ENCODE assay signal across 8 cellular contexts in the genomic region with DNA sequence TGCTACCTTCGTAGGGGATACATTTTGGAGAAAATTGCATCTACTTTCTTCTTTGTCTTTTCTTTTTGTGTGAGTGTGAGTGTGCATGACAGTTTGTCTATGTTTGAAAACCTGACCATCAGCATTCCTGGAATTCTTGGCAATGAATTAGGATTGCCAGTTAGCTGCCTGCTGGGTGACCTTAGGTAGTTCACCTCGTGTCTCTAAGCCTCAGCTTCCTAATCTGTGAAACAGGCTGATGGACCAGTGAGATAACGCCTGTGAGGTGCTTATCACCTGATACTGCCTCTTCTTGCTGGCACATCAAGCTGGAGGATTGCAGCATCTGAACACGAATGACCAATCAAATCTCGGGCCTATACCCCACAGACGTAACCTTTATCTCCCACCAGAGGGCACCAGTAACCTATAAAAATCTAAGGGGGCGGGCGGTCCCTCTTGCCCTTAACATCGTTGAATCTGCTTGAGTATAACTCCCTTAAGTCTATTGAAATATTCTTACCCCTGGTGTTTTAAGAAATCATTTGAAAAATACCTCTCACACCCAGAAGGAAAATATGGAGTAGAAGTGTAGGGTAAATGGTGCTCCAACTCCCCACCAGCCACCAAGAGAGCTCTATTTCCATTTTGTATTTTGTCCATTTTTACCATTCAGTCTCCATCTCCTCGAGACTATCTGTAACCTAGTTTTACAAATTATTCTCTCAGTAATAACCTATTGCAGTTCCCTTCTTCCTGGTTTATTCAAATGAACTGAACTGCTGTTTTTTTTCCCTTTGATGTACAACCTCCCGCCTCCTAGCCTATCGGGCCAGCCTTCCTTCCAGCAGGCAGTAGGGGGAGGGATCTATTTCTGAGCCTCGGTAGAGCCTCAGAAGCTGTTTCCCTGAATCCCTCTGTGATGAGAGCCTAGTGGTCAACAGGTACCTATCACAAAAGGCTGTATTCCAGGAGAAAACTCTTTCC. TPM values are rescaled to one million over a fixed set of nuclear protein-coding genes. Genes with fewer than 3 reads are reported as not detected.
A peak's percentile ranks its signal among the peaks of the same experiment; 100 is the strongest.
DNase-seq lines count a peak whose midpoint lies in the region; ATAC-seq and TF ChIP-seq lines count a peak whose summit lies in the region.

No MANE protein-coding gene starts in this region.

- no peaks in the 10 kb centered on the region for H3K27me3 Mint-ChIP-seq in CD4-positive, alpha-beta memory T cell
- H3K27me3 Mint-ChIP-seq in GM23338 (ENCODE audit: insufficient read depth, low read depth, poor library complexity) (peaks cover 6% of the 10 kb centered on the region), T-helper 17 cell (no peaks in the 10 kb centered on the region)

- no peak overlapping the region for H2AFZ ChIP-seq in GM23338

- DNase-seq in CD4-positive, alpha-beta memory T cell = peak; percentile 68 to 80 (median 70)
- DNase-seq in GM23338 (ENCODE audit: low spot score) (peak; percentile 88), NCI-H187 (lab: John Stamatoyannopoulos, UW) (peak; percentile 77 to 87), T-helper 17 cell (peak in 2 of 3 donors; percentile 30 to 34), astrocyte of the cerebellum (ENCODE audit: low read depth) (peak; percentile 45), iPS DF 6.9 (ENCODE audit: low read depth, low spot score) (peak; percentile 66)
- DNase-seq in stimulated activated CD4-positive, alpha-beta T cell treated with anti-CD3 and anti-CD28 coated beads, Interleukin-12 subunit alpha, Interleukin-12 subunit beta, amount 100 ng/mL, for 24 hours (ENCODE audit: low read depth in 2 of 2) = peak; percentile 13 to 22

- intact Hi-C loops in CD4-positive, alpha-beta memory T cell (cut with micrococcal nuclease) = loop anchor here (1.0 to 5.0 kb wide), 2 partner anchors 49 to 241 kb away; a partner anchor contains a TSS

- no peaks in the 10 kb centered on the region for H3K9me3 ChIP-seq in CD4-positive, alpha-beta memory T cell (ENCODE audit: control insufficient read depth in 1 of 2, low read length in 2 of 2)
- H3K9me3 ChIP-seq in T-helper 17 cell (ENCODE audit: control insufficient read depth, low read length, poor library complexity, severe bottlenecking) = no peaks in the 10 kb centered on the region
- no peaks in the 10 kb centered on the region for H3K9me3 ChIP-seq in iPS DF 6.9 (ENCODE audit: control insufficient read depth, insufficient read depth, low read length)

- peak overlapping the region in 4 of 8 donors; percentile 14 to 47 (median 32) for H3K4me3 Mint-ChIP-seq in CD4-positive, alpha-beta memory T cell
- peak overlapping the region; percentile 52 for H3K4me3 Mint-ChIP-seq in GM23338
- H3K4me3 Mint-ChIP-seq in T-helper 17 cell = no peak overlapping the region

- 0 out of 2 replicates have a peak, but pooled peaks cover 3% of the 10 kb centered on the region for H3F3A ChIP-seq in GM23338 (replicated peaks; ENCODE audit: low read depth)

- peak; percentile 91 for ATAC-seq in GM23338
- peak; percentile 89 for ATAC-seq in T-helper 17 cell
- no peak for ATAC-seq in GM19452 (IDR thresholded peaks at IDR 0.05; ENCODE audit: unreplicated experiment)

- WGBS in iPS DF 6.9 (ENCODE audit: insufficient coverage, insufficient read length) = no CpG with 5 or more reads among the region's 13 CpGs

- no peak overlapping the region for H3K4me3 ChIP-seq in CD4-positive, alpha-beta memory T cell (ENCODE audit: low read length in 2 of 2)
- H3K4me3 ChIP-seq in GM23338 (peak overlapping the region; percentile 25; the same call in 1 of the 2 replicates), astrocyte of the cerebellum (ENCODE audit: low read depth, low read length) (no peak overlapping the region), iPS DF 6.9 (ENCODE audit: low read length) (no peak overlapping the region)

- no peaks in the 10 kb centered on the region for H4K20me1 ChIP-seq in GM23338 (replicated peaks; ENCODE audit: insufficient read depth)

- POLR2A ChIA-PET in CD4-positive, alpha-beta memory T cell (lab: Charles Lee; ENCODE audit: partially characterized antibody) = interaction anchor here (0.8 to 1.8 kb wide), 11 partner anchors 14 to 678 kb away, joined by 3 to 14 read pairs (median 4); a partner anchor contains a TSS

- no peaks in the 10 kb centered on the region for H3K79me2 ChIP-seq in GM23338 (replicated peaks; ENCODE audit: insufficient read depth)

- peaks cover 12% of the 10 kb centered on the region for H3K36me3 ChIP-seq in CD4-positive, alpha-beta memory T cell (ENCODE audit: insufficient read depth, low read length)
- H3K36me3 ChIP-seq in GM23338 (ENCODE audit: insufficient read depth) (no peaks in the 10 kb centered on the region), iPS DF 6.9 (ENCODE audit: control insufficient read depth, insufficient read depth, low read length) (no peaks in the 10 kb centered on the region)

- in situ Hi-C loops in astrocyte of the cerebellum (cut with HindIII; ENCODE audit: low sequenced_read_pairs) = no loop called here

- H3K36me3 Mint-ChIP-seq in CD4-positive, alpha-beta memory T cell = peaks cover 29 to 45% of the 10 kb centered on the region in 2 donors
- H3K36me3 Mint-ChIP-seq in GM23338 (ENCODE audit: low read depth) (no peaks in the 10 kb centered on the region; the same call in 2 of the 3 replicates), T-helper 17 cell (ENCODE audit: low read depth) (peaks cover 12% of the 10 kb centered on the region)

- CTCF ChIA-PET in CD4-positive, alpha-beta memory T cell (lab: Charles Lee; ENCODE audit: partially characterized antibody) = interaction anchor here (0.8 to 4.4 kb wide), 33 partner anchors 9 to 243 kb away, joined by 3 to 50 read pairs (median 5); a partner anchor contains a TSS

- H3K4me2 ChIP-seq in GM23338 = peak overlapping the region; percentile 62

- no peaks in the 10 kb centered on the region for H3K9me3 Mint-ChIP-seq in CD4-positive, alpha-beta memory T cell
- H3K9me3 Mint-ChIP-seq in GM23338 = no peaks in the 10 kb centered on the region; the same call in 2 of the 3 replicates

- H3K27me3 ChIP-seq in CD4-positive, alpha-beta memory T cell (ENCODE audit: insufficient read depth, low read length) = no peaks in the 10 kb centered on the region
- H3K27me3 ChIP-seq in GM23338 (ENCODE audit: insufficient read depth) (no peaks in the 10 kb centered on the region), iPS DF 6.9 (ENCODE audit: control insufficient read depth, insufficient read depth, low read length) (no peaks in the 10 kb centered on the region)

- no peak overlapping the region for H3K27ac ChIP-seq in CD4-positive, alpha-beta memory T cell (ENCODE audit: low read depth, low read length)
- H3K27ac ChIP-seq in GM23338 (ENCODE audit: low read depth) (no peak overlapping the region), iPS DF 6.9 (ENCODE audit: low read length) (no peak overlapping the region)

- H3K9me2 ChIP-seq in GM23338 (ENCODE audit: insufficient read depth) = no peaks in the 10 kb centered on the region

- peak overlapping the region; percentile 68 to 93 (median 79) for H3K27ac Mint-ChIP-seq in CD4-positive, alpha-beta memory T cell
- peak overlapping the region; percentile 80; the same call in 1 of the 2 replicates for H3K27ac Mint-ChIP-seq in GM23338
- peak overlapping the region; percentile 94 for H3K27ac Mint-ChIP-seq in T-helper 17 cell

- peaks cover 36% of the 10 kb centered on the region for H3K4me1 ChIP-seq in CD4-positive, alpha-beta memory T cell (ENCODE audit: insufficient read depth, low read length)
- H3K4me1 ChIP-seq in GM23338 (ENCODE audit: insufficient read depth) (peaks cover 28% of the 10 kb centered on the region), iPS DF 6.9 (ENCODE audit: control insufficient read depth, insufficient read depth, low read length) (peaks cover 13% of the 10 kb centered on the region; the same call in 1 of the 2 replicates)

- peaks cover 32 to 49% (median 39%) of the 10 kb centered on the region in 4 donors for H3K4me1 Mint-ChIP-seq in CD4-positive, alpha-beta memory T cell
- H3K4me1 Mint-ChIP-seq in GM23338 (peaks cover 51% of the 10 kb centered on the region), T-helper 17 cell (peaks cover 37% of the 10 kb centered on the region)

- TF ChIP-seq CTCF in GM23338 (conservative IDR thresholded peaks at IDR 0.05; ENCODE audit: low read depth in 2 of 2) (peak; percentile 83 to 97), astrocyte of the cerebellum (IDR thresholded peaks at IDR 0.05; ENCODE audit: low read depth, low read length, missing control alignments) (peak; percentile 61)

TF ChIP-seq in GM23338, 12 proteins besides CTCF, POLR2A, EP300 and RAD21:
- TF ChIP-seq POLR2AphosphoS5 (IDR thresholded peaks at IDR 0.05; ENCODE audit: low read depth) (peak; percentile 37; the same call in 1 of the 2 replicates), NANOG (IDR thresholded peaks at IDR 0.05; ENCODE audit: borderline replicate concordance) (peak; percentile 16; the same call in 1 of the 2 replicates)
- TF ChIP-seq, protein P1, sequence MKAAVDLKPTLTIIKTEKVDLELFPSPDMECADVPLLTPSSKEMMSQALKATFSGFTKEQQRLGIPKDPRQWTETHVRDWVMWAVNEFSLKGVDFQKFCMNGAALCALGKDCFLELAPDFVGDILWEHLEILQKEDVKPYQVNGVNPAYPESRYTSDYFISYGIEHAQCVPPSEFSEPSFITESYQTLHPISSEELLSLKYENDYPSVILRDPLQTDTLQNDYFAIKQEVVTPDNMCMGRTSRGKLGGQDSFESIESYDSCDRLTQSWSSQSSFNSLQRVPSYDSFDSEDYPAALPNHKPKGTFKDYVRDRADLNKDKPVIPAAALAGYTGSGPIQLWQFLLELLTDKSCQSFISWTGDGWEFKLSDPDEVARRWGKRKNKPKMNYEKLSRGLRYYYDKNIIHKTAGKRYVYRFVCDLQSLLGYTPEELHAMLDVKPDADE (IDR thresholded peaks at IDR 0.05) = no peak

RNA-seq across cellular contexts. Expression of a gene that starts 49.7 kb away (rescaled TPM):
- 100 to 1,000 TPM; 213 to 237 TPM for total RNA-seq in CD4-positive, alpha-beta memory T cell
- polyA plus RNA-seq in CD4-positive, alpha-beta memory T cell = 10 to 100 TPM in 1 of 2 donors, 1 to 10 TPM in 1; 7.7 to 26.8 TPM
- 56.1 and 63.9 TPM in 2 replicates for total RNA-seq in GM23338 (2014; rRNA removed; shearing (Covaris generic))
- polyA plus RNA-seq in GM23338 (2016; fragmentation: Nextera tagmentation; extraction: Ambion mirVana) = 22.7 and 24.8 TPM in 2 replicates
- total RNA-seq in T-helper 17 cell = 100 to 1,000 TPM; 205 to 225 TPM

Comparison
In these comparisons a context has a peak if more than half of its experiments do, and no peak if none do; other contexts are left out.
1. DNase-seq: peak in every context shown above with its lines; median percentile 88 in GM23338; 82 in NCI-H187; 70 in CD4-positive, alpha-beta memory T cell; 66 in iPS DF 6.9; 45 in astrocyte of the cerebellum; 32 in T-helper 17 cell; 18 in stimulated activated CD4-positive, alpha-beta T cell treated with anti-CD3 and anti-CD28 coated beads, Interleukin-12 subunit alpha, Interleukin-12 subunit beta, amount 100 ng/mL, for 24 hours.